In the genomic region with DNA sequence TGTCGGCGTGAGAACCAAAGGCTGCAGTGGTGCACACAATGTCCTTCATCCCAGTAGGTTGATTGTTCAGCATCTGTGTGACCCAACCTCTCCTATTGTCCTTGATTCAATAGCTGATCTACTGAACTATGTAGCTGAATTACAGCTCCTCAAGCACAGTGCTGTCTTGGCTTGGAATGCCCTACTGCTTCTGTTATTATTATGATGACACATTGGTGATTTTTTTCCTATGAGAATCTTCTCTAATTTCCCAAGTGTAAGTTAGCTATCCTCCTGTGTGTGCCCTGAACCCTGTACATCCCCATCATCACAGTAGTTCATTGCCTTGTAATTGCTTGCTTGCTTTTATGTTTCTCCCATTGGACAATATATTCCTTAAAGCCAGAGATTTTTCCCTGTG, we compare ENCODE assay signal across 1 cellular context.
TF ChIP-seq lines count a peak whose summit lies in the region.

No MANE protein-coding gene starts in this region.

TF ChIP-seq in WTC11, 78 proteins besides CTCF, POLR2A, EP300 and RAD21 (continued from another document):
- TF ChIP-seq, protein P1, sequence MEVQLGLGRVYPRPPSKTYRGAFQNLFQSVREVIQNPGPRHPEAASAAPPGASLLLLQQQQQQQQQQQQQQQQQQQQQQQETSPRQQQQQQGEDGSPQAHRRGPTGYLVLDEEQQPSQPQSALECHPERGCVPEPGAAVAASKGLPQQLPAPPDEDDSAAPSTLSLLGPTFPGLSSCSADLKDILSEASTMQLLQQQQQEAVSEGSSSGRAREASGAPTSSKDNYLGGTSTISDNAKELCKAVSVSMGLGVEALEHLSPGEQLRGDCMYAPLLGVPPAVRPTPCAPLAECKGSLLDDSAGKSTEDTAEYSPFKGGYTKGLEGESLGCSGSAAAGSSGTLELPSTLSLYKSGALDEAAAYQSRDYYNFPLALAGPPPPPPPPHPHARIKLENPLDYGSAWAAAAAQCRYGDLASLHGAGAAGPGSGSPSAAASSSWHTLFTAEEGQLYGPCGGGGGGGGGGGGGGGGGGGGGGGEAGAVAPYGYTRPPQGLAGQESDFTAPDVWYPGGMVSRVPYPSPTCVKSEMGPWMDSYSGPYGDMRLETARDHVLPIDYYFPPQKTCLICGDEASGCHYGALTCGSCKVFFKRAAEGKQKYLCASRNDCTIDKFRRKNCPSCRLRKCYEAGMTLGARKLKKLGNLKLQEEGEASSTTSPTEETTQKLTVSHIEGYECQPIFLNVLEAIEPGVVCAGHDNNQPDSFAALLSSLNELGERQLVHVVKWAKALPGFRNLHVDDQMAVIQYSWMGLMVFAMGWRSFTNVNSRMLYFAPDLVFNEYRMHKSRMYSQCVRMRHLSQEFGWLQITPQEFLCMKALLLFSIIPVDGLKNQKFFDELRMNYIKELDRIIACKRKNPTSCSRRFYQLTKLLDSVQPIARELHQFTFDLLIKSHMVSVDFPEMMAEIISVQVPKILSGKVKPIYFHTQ (CRISPR knock-in tag; IDR thresholded peaks at IDR 0.05), result no peak
- TF ChIP-seq, protein P2, sequence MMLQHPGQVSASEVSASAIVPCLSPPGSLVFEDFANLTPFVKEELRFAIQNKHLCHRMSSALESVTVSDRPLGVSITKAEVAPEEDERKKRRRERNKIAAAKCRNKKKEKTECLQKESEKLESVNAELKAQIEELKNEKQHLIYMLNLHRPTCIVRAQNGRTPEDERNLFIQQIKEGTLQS (CRISPR knock-in tag; conservative IDR thresholded peaks at IDR 0.05), result no peak
- TF ChIP-seq EMX1 (CRISPR knock-in tag; IDR thresholded peaks at IDR 0.05) (no peak), ZNF232 (CRISPR knock-in tag; IDR thresholded peaks at IDR 0.05) (no peak), CREB1 (CRISPR knock-in tag; IDR thresholded peaks at IDR 0.05) (no peak), ZNF671 (CRISPR knock-in tag; IDR thresholded peaks at IDR 0.05) (no peak), NFE2L1 (CRISPR knock-in tag; IDR thresholded peaks at IDR 0.05) (no peak)
- TF ChIP-seq, protein P3, sequence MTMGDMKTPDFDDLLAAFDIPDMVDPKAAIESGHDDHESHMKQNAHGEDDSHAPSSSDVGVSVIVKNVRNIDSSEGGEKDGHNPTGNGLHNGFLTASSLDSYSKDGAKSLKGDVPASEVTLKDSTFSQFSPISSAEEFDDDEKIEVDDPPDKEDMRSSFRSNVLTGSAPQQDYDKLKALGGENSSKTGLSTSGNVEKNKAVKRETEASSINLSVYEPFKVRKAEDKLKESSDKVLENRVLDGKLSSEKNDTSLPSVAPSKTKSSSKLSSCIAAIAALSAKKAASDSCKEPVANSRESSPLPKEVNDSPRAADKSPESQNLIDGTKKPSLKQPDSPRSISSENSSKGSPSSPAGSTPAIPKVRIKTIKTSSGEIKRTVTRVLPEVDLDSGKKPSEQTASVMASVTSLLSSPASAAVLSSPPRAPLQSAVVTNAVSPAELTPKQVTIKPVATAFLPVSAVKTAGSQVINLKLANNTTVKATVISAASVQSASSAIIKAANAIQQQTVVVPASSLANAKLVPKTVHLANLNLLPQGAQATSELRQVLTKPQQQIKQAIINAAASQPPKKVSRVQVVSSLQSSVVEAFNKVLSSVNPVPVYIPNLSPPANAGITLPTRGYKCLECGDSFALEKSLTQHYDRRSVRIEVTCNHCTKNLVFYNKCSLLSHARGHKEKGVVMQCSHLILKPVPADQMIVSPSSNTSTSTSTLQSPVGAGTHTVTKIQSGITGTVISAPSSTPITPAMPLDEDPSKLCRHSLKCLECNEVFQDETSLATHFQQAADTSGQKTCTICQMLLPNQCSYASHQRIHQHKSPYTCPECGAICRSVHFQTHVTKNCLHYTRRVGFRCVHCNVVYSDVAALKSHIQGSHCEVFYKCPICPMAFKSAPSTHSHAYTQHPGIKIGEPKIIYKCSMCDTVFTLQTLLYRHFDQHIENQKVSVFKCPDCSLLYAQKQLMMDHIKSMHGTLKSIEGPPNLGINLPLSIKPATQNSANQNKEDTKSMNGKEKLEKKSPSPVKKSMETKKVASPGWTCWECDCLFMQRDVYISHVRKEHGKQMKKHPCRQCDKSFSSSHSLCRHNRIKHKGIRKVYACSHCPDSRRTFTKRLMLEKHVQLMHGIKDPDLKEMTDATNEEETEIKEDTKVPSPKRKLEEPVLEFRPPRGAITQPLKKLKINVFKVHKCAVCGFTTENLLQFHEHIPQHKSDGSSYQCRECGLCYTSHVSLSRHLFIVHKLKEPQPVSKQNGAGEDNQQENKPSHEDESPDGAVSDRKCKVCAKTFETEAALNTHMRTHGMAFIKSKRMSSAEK (CRISPR knock-in tag; IDR thresholded peaks at IDR 0.05; ENCODE audit: borderline replicate concordance), result no peak
- TF ChIP-seq, protein P4, sequence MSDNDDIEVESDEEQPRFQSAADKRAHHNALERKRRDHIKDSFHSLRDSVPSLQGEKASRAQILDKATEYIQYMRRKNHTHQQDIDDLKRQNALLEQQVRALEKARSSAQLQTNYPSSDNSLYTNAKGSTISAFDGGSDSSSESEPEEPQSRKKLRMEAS (CRISPR knock-in tag; IDR thresholded peaks at IDR 0.05), result no peak
- TF ChIP-seq, protein P5, sequence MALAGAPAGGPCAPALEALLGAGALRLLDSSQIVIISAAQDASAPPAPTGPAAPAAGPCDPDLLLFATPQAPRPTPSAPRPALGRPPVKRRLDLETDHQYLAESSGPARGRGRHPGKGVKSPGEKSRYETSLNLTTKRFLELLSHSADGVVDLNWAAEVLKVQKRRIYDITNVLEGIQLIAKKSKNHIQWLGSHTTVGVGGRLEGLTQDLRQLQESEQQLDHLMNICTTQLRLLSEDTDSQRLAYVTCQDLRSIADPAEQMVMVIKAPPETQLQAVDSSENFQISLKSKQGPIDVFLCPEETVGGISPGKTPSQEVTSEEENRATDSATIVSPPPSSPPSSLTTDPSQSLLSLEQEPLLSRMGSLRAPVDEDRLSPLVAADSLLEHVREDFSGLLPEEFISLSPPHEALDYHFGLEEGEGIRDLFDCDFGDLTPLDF (CRISPR knock-in tag; IDR thresholded peaks at IDR 0.05), result no peak
- TF ChIP-seq, protein P6, sequence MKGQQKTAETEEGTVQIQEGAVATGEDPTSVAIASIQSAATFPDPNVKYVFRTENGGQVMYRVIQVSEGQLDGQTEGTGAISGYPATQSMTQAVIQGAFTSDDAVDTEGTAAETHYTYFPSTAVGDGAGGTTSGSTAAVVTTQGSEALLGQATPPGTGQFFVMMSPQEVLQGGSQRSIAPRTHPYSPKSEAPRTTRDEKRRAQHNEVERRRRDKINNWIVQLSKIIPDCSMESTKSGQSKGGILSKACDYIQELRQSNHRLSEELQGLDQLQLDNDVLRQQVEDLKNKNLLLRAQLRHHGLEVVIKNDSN (CRISPR knock-in tag; IDR thresholded peaks at IDR 0.05), result no peak
